ENCODE assay signal across 20 cellular contexts in genomic region chr7:107080099-107080505, GRCh38.
"Had no signal": no experiment of that assay in that cellular context is flagged by ENCODE, and none has a peak within 500 bp of the region (broad histone marks: within the 10 kb centered on the region; RNA-seq: fewer than 3 reads in every experiment).

No MANE protein-coding gene starts in this region.

- H3K4me1 ChIP-seq: breast epithelium, pancreas had no signal

- ATAC-seq: activated CD4-positive, alpha-beta T cell treated with anti-CD3 and anti-CD28 coated beads for 36 hours; effector memory CD8-positive, alpha-beta T cell; left colon; natural killer cell treated with Interleukin-12 subunit alpha and Interleukin-12 subunit beta and Interleukin-15 and Interleukin-18, amount 100 ng/mL, for 72 hours; pancreas; sciatic nerve; stimulated activated naive B cell treated with anti-CD40 and anti-IgM and Interleukin-4, amounts not matched to agents 10 μg/mL and 1 μg/mL and 100 μg/mL, for 72 hours had no signal

- FAIRE-seq: pancreas had no signal

- H3K27ac ChIP-seq: breast epithelium, epithelial cell of prostate, neutrophil, pancreas had no signal

- DNase-seq: activated CD4-positive, alpha-beta T cell treated with anti-CD3 and anti-CD28 coated beads for 36 hours; activated CD4-positive, alpha-beta T cell treated with anti-CD3 and anti-CD28 coated beads, Interleukin-2, amount 50 U/mL, for 48 hours; activated naive CD4-positive, alpha-beta T cell; activated naive CD8-positive, alpha-beta T cell treated with anti-CD3 and anti-CD28 coated beads for 36 hours; anterior cingulate cortex; cerebellar nuclear complex; effector memory CD8-positive, alpha-beta T cell; foreskin fibroblast; hypothalamus; islet precursor cell; left colon; pancreas; stimulated activated CD4-positive, alpha-beta T cell treated with anti-CD3 and anti-CD28 coated beads, Interleukin-4, amount 100 ng/mL, for 4 hours; stimulated activated naive B cell treated with anti-CD40 and anti-IgM and Interleukin-4, amounts not matched to agents 10 μg/mL and 1 μg/mL and 100 μg/mL, for 72 hours had no signal

- H3K4me3 ChIP-seq: breast epithelium, lung, pancreas had no signal

- H3K27me3 ChIP-seq: breast epithelium, neutrophil, pancreas had no signal

- H3K9me3 ChIP-seq: breast epithelium, neutrophil, pancreas had no signal

- H3K36me3 ChIP-seq: breast epithelium, neutrophil, pancreas had no signal
